In the genomic region with DNA sequence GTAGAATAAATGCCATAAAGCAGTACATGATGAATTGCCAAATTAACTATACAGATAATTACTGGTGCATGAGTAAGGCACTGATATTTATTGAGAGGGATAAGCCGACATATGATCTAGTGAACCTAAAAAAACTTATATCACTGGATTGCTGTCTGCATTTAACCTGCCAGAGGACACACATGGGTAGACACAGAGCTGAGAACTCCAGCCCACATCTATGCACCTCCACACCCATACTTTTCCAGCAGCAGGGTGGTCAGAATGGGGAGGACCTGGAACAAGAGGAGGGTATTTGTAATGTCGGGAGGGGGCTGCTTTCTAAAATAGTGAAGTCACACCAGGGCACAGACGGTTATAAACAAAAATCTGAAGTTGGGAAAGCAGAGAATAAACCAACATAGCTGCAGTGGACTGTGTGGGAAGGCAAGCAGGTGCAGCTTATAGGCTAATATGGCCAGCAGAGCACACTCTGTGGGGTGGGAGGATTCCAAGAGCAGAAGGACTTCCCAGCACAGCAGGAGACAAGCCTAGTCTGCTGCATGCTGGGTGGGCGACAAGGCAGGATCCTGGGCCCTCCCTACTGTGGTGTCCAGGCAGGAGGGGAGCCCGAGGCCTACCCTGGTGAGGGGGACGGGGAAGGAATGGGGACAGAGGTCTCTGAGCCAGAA, we compare ENCODE assay signal across 21 cellular contexts. TPM values are rescaled to one million over a fixed set of nuclear protein-coding genes. Genes with fewer than 3 reads are reported as not detected.
DNase-seq lines count a peak whose midpoint lies in the region; ATAC-seq and TF ChIP-seq lines count a peak whose summit lies in the region.
"Had no signal": no experiment of that assay in that cellular context is flagged by ENCODE, and none has a peak within 500 bp of the region (broad histone marks: within the 10 kb centered on the region; RNA-seq: fewer than 3 reads in every experiment).

No MANE protein-coding gene starts in this region.

- no peaks in the 10 kb centered on the region for H3K27me3 Mint-ChIP-seq in stimulated activated naive B cell treated with anti-CD40 and anti-IgM and Interleukin-4, amounts not matched to agents 10 μg/mL and 1 μg/mL and 100 μg/mL, for 72 hours
- H3K27me3 Mint-ChIP-seq: CD4-positive, alpha-beta T cell had no signal

- peaks cover 20 to 55% of the 10 kb centered on the region in 2 donors for H3K36me3 Mint-ChIP-seq in stimulated activated naive B cell treated with anti-CD40 and anti-IgM and Interleukin-4, amounts not matched to agents 10 μg/mL and 1 μg/mL and 100 μg/mL, for 72 hours

- no peak overlapping the region for H3K4me3 Mint-ChIP-seq in stimulated activated naive B cell treated with anti-CD40 and anti-IgM and Interleukin-4, amounts not matched to agents 10 μg/mL and 1 μg/mL and 100 μg/mL, for 72 hours
- H3K4me3 Mint-ChIP-seq: CD4-positive, alpha-beta T cell; GM23338 had no signal

- H3K27ac Mint-ChIP-seq in stimulated activated naive B cell treated with anti-CD40 and anti-IgM and Interleukin-4, amounts not matched to agents 10 μg/mL and 1 μg/mL and 100 μg/mL, for 72 hours, result peak overlapping the region; percentile 33
- H3K27ac Mint-ChIP-seq: CD4-positive, alpha-beta T cell; GM23338 had no signal

- no peaks in the 10 kb centered on the region for H3K9me3 Mint-ChIP-seq in stimulated activated naive B cell treated with anti-CD40 and anti-IgM and Interleukin-4, amounts not matched to agents 10 μg/mL and 1 μg/mL and 100 μg/mL, for 72 hours
- H3K9me3 Mint-ChIP-seq: CD4-positive, alpha-beta T cell; GM23338 had no signal

- H3K36me3 ChIP-seq in adrenal gland (replicated peaks in 1 of 2) (no peaks in the 10 kb centered on the region), esophagus squamous epithelium (no peaks in the 10 kb centered on the region)
- H3K36me3 ChIP-seq: BE2C had no signal

- H3K4me3 ChIP-seq in adrenal gland, result no peak overlapping the region
- H3K4me3 ChIP-seq in esophagus squamous epithelium, result no peak overlapping the region
- H3K4me3 ChIP-seq: GM23338 had no signal

- no peak for ATAC-seq in left lobe of liver
- no peak for ATAC-seq in stimulated activated naive B cell treated with anti-CD40 and anti-IgM and Interleukin-4, amounts not matched to agents 10 μg/mL and 1 μg/mL and 100 μg/mL, for 72 hours (replicated peaks)
- ATAC-seq in HG03139 (IDR thresholded peaks at IDR 0.05; ENCODE audit: unreplicated experiment), result no peak
- ATAC-seq: HCT116, PC-3 had no signal

- WGBS in adrenal gland, 4 donors, result 77 to 83% (median 80%) methylated on average over 6 of the region's 6 CpGs
- WGBS in esophagus squamous epithelium, 2 donors, result 93 to 94% methylated on average over 6 of the region's 6 CpGs

- intact Hi-C loops in adrenal gland (cut with DNase I) (no loop called here), esophagus squamous epithelium (cut with DNase I) (no loop called here)

- peak; percentile 21 for DNase-seq in activated CD8-positive, alpha-beta memory T cell treated with anti-CD3 and anti-CD28 coated beads for 24 hours
- DNase-seq in activated CD8-positive, alpha-beta memory T cell treated with anti-CD3 and anti-CD28 coated beads, Interleukin-2, amount 50 U/mL, for 4 hours, result no peak
- DNase-seq in adrenal gland, result peak in 1 of 7 donors; percentile 46
- peak; percentile 35 for DNase-seq in left lobe of liver (ENCODE audit: low spot score)
- DNase-seq in stimulated activated naive B cell treated with anti-CD40 and anti-IgM and Interleukin-4, amounts not matched to agents 10 μg/mL and 1 μg/mL and 100 μg/mL, for 72 hours, result no peak
- no peak for DNase-seq in NOMO-1 treated with dmso at 0.1 percent for 144 hours (lab: John Stamatoyannopoulos, UW; ENCODE audit: unreplicated experiment)
- no peak for DNase-seq in esophagus squamous epithelium (lab: John Stamatoyannopoulos, UW)
- DNase-seq: BE2C; CD4-positive, alpha-beta T cell; GF-D8; MM.1S; NCI-H1092 treated with DMSO at 0.1 percent for 48 hours; NCI-H1694; NCI-H226; NCI-H82; PC-3; RPMI8226; SHP77 treated with DMSO at 0.1 percent for 48 hours had no signal

- H3K4me1 ChIP-seq in adrenal gland (replicated peaks in 1 of 2) (peaks cover 41 to 62% of the 10 kb centered on the region in 2 donors), esophagus squamous epithelium (no peaks in the 10 kb centered on the region)
- H3K4me1 ChIP-seq: BE2C had no signal

- H3K27me3 ChIP-seq in adrenal gland (no peaks in the 10 kb centered on the region), esophagus squamous epithelium (no peaks in the 10 kb centered on the region)
- H3K27me3 ChIP-seq: BE2C had no signal

- H3K27ac ChIP-seq in adrenal gland (peak overlapping the region in 3 of 5 donors; percentile 14 to 39 (median 25)), esophagus squamous epithelium (no peak overlapping the region)

- no peak for TF ChIP-seq CTCF in adrenal gland (IDR thresholded peaks at IDR 0.05)
- TF ChIP-seq CTCF in esophagus squamous epithelium (IDR thresholded peaks at IDR 0.05), result no peak

- TF ChIP-seq POLR2A in adrenal gland (IDR thresholded peaks at IDR 0.05), result no peak
- no peak for TF ChIP-seq POLR2A in esophagus squamous epithelium (IDR thresholded peaks at IDR 0.05)

- H3K9me3 ChIP-seq in adrenal gland (replicated peaks in 1 of 3), result no peaks in the 10 kb centered on the region
- H3K9me3 ChIP-seq in esophagus squamous epithelium, result no peaks in the 10 kb centered on the region
- H3K9me3 ChIP-seq: BE2C had no signal

- H3K4me1 Mint-ChIP-seq in stimulated activated naive B cell treated with anti-CD40 and anti-IgM and Interleukin-4, amounts not matched to agents 10 μg/mL and 1 μg/mL and 100 μg/mL, for 72 hours, result peaks cover 38 to 55% of the 10 kb centered on the region in 2 donors

RNA-seq across cellular contexts. Expression of a gene that starts 17.2 kb away (rescaled TPM):
- total RNA-seq in adrenal gland (100 to 1,000 TPM in 4 of 8 donors, 10 to 100 TPM in 4; 61.2 to 172 (median 111) TPM), left lobe of liver (12.8 TPM), esophagus squamous epithelium (10 to 100 TPM in 1 of 4 donors, 1 to 10 TPM in 3; 1.3 to 13.5 (median 5.2) TPM)
- 10 to 100 TPM; 79.2 to 96.4 (median 79.7) TPM for polyA plus RNA-seq in adrenal gland

Comparison
In these comparisons a context has a peak if more than half of its experiments do, and no peak if none do; other contexts are left out.
1. DNase-seq: peak in activated CD8-positive, alpha-beta memory T cell treated with anti-CD3 and anti-CD28 coated beads for 24 hours (single experiment) and left lobe of liver (single experiment); none in activated CD8-positive, alpha-beta memory T cell treated with anti-CD3 and anti-CD28 coated beads, Interleukin-2, amount 50 U/mL, for 4 hours (single experiment), stimulated activated naive B cell treated with anti-CD40 and anti-IgM and Interleukin-4, amounts not matched to agents 10 μg/mL and 1 μg/mL and 100 μg/mL, for 72 hours (single experiment), NOMO-1 treated with dmso at 0.1 percent for 144 hours (single experiment) and esophagus squamous epithelium (single experiment).
2. H3K27ac ChIP-seq: peak in adrenal gland (3 of 5); none in esophagus squamous epithelium (0 of 4).